In the genomic region with DNA sequence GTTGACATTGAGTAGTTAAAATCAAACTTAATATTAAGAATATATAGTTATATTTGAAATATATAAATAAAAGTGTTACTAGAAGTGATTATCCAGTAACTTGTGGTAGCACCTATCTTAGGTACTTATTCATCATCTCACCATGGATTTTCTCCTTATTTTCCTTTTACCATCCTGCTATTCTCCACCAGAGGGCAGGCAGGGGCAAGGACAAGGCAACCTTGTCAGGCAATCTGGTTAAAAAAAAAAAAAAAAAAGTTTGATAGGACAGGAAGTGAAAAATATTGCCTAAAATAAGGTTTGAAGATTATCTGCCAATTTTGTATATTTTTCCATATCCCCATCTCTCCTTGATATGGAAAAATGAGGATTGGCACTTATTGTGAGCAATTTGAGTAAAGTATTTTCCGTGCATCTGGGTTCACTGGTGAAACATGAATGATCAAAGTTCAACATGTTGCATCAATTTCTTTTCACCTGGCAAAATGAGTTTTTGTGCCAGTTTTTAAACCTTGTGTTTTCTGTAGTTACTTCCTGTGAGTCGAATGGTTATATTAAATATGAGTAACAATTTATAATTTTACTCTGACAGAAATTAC, we compare ENCODE assay signal across 8 cellular contexts.
DNase-seq lines count a peak whose midpoint lies in the region; ATAC-seq and TF ChIP-seq lines count a peak whose summit lies in the region.

No MANE protein-coding gene starts in this region.

- H2BK15ac ChIP-seq in mesendoderm (replicated peaks; ENCODE audit: low read depth): no peak overlapping the region

- DNase-seq in A673 (ENCODE audit: low spot score) (peak; percentile 69), GM12864 (ENCODE audit: low read depth) (no peak), NCI-H748 (lab: John Stamatoyannopoulos, UW; ENCODE audit: unreplicated experiment) (peak; percentile 61), dermis blood vessel endothelial cell (peak; percentile 74), mesendoderm (peak; percentile 64)
- no peak for DNase-seq in stimulated activated CD4-positive, alpha-beta T cell treated with anti-CD3 and anti-CD28 coated beads, Interleukin-4, amount 100 ng/mL, for 1 hour
- no peak for DNase-seq in effector memory CD4-positive, alpha-beta T cell

- H4K8ac ChIP-seq in mesendoderm (ENCODE audit: low read depth, low read length): no peak overlapping the region

- peak; percentile 77 for TF ChIP-seq CTCF in A673 (conservative IDR thresholded peaks at IDR 0.05; ENCODE audit: low read depth, low read length)
- peak; percentile 34 for TF ChIP-seq CTCF in GM12864 (IDR thresholded peaks at IDR 0.05; ENCODE audit: low read depth, low read length, missing control alignments)

- no peaks in the 10 kb centered on the region for H3K36me3 ChIP-seq in A673 (ENCODE audit: insufficient read depth, low read length, poor library complexity, severe bottlenecking)
- no peaks in the 10 kb centered on the region for H3K36me3 ChIP-seq in mesendoderm (ENCODE audit: control insufficient read depth, insufficient read depth, low read length)
- no peaks in the 10 kb centered on the region for H3K36me3 ChIP-seq in effector memory CD4-positive, alpha-beta T cell (ENCODE audit: control insufficient read depth, insufficient read depth, low read length)

- BruUV-seq in A673 (replicated peaks; lab: Mats Ljungman, UMichigan): no TSS peak

- POLR2A ChIA-PET in A673 (lab: Charles Lee; ENCODE audit: low non-redundant PET): no interaction called here

- peak; percentile 88 for ATAC-seq in HG03159 (IDR thresholded peaks at IDR 0.05; ENCODE audit: unreplicated experiment)

- H3K79me1 ChIP-seq in mesendoderm (ENCODE audit: low read length): no peaks in the 10 kb centered on the region

- H3K18ac ChIP-seq in mesendoderm (ENCODE audit: low read length): no peak overlapping the region

- intact Hi-C loops in A673 (cut with micrococcal nuclease; ENCODE audit: unreplicated experiment): loop anchor here (1.0 to 5.0 kb wide), 3 partner anchors 252 to 766 kb away; no protein-coding TSS in a partner anchor

- no peak overlapping the region for H4K5ac ChIP-seq in mesendoderm (ENCODE audit: low read length)

- no peaks in the 10 kb centered on the region for H3K9me3 ChIP-seq in A673 (ENCODE audit: low read depth, low read length, poor library complexity, severe bottlenecking)
- H3K9me3 ChIP-seq in effector memory CD4-positive, alpha-beta T cell (ENCODE audit: control insufficient read depth, low read length): no peaks in the 10 kb centered on the region

- no CpG with 5 or more reads among the region's 2 CpGs for WGBS in mesendoderm (ENCODE audit: extremely low coverage, insufficient coverage, low lambda C conversion rate)

- no peak overlapping the region for H3K4me3 ChIP-seq in A673 (ENCODE audit: low read depth, low read length, poor library complexity, severe bottlenecking)
- no peak overlapping the region for H3K4me3 ChIP-seq in GM12864 (ENCODE audit: low read depth, low read length)
- no peak overlapping the region for H3K4me3 ChIP-seq in mesendoderm (ENCODE audit: low read length)
- H3K4me3 ChIP-seq in effector memory CD4-positive, alpha-beta T cell (ENCODE audit: insufficient read depth, low read depth, low read length, poor library complexity, severe bottlenecking): no peak overlapping the region

- H3K56ac ChIP-seq in mesendoderm (ENCODE audit: low read length): no peak overlapping the region

- no peak overlapping the region for H2AK5ac ChIP-seq in mesendoderm (ENCODE audit: low read length)

- CTCF ChIA-PET in A673 (lab: Charles Lee): no interaction called here

- H3K4me2 ChIP-seq in mesendoderm (ENCODE audit: low read length): no peak overlapping the region

- H3K9ac ChIP-seq in mesendoderm (ENCODE audit: low read length): no peak overlapping the region

- no peak overlapping the region for H3K23ac ChIP-seq in mesendoderm (ENCODE audit: low read length)

- H3K27ac ChIP-seq in A673 (ENCODE audit: low read depth, low read length, poor library complexity, severe bottlenecking): no peak overlapping the region
- no peak overlapping the region for H3K27ac ChIP-seq in mesendoderm (ENCODE audit: low read depth, low read length)
- no peak overlapping the region for H3K27ac ChIP-seq in effector memory CD4-positive, alpha-beta T cell (ENCODE audit: insufficient read depth, low read length, poor library complexity, severe bottlenecking)

- no peaks in the 10 kb centered on the region for H3K27me3 ChIP-seq in A673 (replicated peaks; ENCODE audit: insufficient read depth, low read depth, low read length, poor library complexity)
- H3K27me3 ChIP-seq in mesendoderm (ENCODE audit: insufficient read depth, low read length, poor library complexity): no peaks in the 10 kb centered on the region
- no peaks in the 10 kb centered on the region for H3K27me3 ChIP-seq in effector memory CD4-positive, alpha-beta T cell (replicated peaks; ENCODE audit: control insufficient read depth, insufficient read depth, low read length, poor library complexity, severe bottlenecking)

- no peak overlapping the region for H2BK5ac ChIP-seq in mesendoderm (ENCODE audit: low read length)

- H3K79me2 ChIP-seq in mesendoderm (ENCODE audit: control insufficient read depth, insufficient read depth, low read length): no peaks in the 10 kb centered on the region

- H3K4me1 ChIP-seq in A673 (ENCODE audit: insufficient read depth, low read length, poor library complexity, severe bottlenecking): peaks cover 6% of the 10 kb centered on the region
- H3K4me1 ChIP-seq in mesendoderm (ENCODE audit: control insufficient read depth, low read depth, low read length): no peaks in the 10 kb centered on the region
- no peaks in the 10 kb centered on the region for H3K4me1 ChIP-seq in effector memory CD4-positive, alpha-beta T cell (ENCODE audit: control insufficient read depth, insufficient read depth, low read length, poor library complexity, severe bottlenecking)

- H2BK120ac ChIP-seq in mesendoderm (ENCODE audit: low read depth, low read length): no peak overlapping the region

- no peak overlapping the region for H3K4ac ChIP-seq in mesendoderm (ENCODE audit: low read depth, low read length)

Comparison
In these comparisons a context has a peak if more than half of its experiments do, and no peak if none do; other contexts are left out.
1. DNase-seq: peak in A673 (single experiment), NCI-H748 (single experiment), dermis blood vessel endothelial cell (single experiment) and mesendoderm (single experiment); none in GM12864 (single experiment), stimulated activated CD4-positive, alpha-beta T cell treated with anti-CD3 and anti-CD28 coated beads, Interleukin-4, amount 100 ng/mL, for 1 hour (single experiment) and effector memory CD4-positive, alpha-beta T cell (0 of 3).